8 cellular contexts compared by ENCODE assay signal in the genomic region with DNA sequence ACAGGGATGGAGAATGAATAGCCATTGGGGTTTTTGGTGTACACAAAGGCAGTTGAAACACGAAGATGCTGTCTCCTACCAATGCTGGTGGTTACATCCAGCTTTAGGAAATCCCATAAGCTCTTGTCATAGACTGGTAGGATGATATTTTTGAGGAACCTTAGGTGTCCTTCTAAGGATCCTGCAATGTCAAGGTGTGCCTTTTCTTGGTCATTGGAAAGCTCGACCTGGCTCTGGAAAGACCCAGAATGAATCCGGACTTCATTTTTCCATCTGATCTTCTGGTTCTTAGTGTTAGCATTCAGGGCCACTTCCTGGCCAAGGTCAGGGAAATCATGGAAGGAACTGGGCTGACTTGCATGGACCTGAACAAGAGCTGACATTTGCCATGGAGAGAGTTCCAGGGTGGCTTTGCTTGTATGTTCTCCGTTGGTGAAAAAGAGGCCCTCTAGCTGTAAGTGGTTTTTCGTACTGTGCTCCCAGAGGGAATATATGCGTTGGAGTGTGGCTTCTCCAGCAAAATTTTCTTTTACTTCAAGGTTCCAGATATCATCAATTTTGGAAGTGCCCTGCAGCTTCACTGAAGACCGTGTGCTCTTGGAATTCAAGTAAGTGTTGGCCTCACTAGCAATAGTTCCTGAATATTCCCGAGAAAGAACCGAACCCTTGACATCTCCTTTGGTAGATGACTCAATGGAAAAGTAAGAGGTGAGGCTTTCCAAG. TPM values are rescaled to one million over a fixed set of nuclear protein-coding genes. Genes with fewer than 3 reads are reported as not detected.
"Had no signal": no experiment of that assay in that cellular context is flagged by ENCODE, and none has a peak within 500 bp of the region (broad histone marks: within the 10 kb centered on the region; RNA-seq: fewer than 3 reads in every experiment).

No MANE protein-coding gene starts in this region.

- H3K27ac ChIP-seq: HL-60 had no signal

- H2AFZ ChIP-seq: GM23338 had no signal

- H3K4me3 ChIP-seq: GM23338 had no signal

- DNase-seq: H9, HCEC 1CT, KBM-7 had no signal

- FAIRE-seq: H1, H54 had no signal

- ATAC-seq: GM23338 had no signal

- H3K4me2 ChIP-seq: GM23338 had no signal

RNA-seq across cellular contexts. Expression of gene APOB, which starts 38.0 kb away (rescaled TPM):
- polyA plus RNA-seq: IgD-negative memory B cell had no signal
